In genomic region chr3:95177096-95177495, GRCh38 we compare ENCODE assay signal across 15 cellular contexts.
DNase-seq lines count a peak whose midpoint lies in the region; ATAC-seq lines count a peak whose summit lies in the region.
"Had no signal": no experiment of that assay in that cellular context is flagged by ENCODE, and none has a peak within 500 bp of the region (broad histone marks: within the 10 kb centered on the region; RNA-seq: fewer than 3 reads in every experiment).

No MANE protein-coding gene starts in this region.

- intact Hi-C loops in left colon (cut with DNase I, micrococcal nuclease), result no loop called here

- no peak for DNase-seq in left colon
- DNase-seq in activated T-cell treated with anti-CD3 and anti-CD28 coated beads for 4 hours, result no peak
- DNase-seq in DMS79 treated with DMSO at 0.1 percent for 48 hours (lab: John Stamatoyannopoulos, UW), result no peak
- no peak for DNase-seq in COR-L47 (lab: John Stamatoyannopoulos, UW)
- DNase-seq: ACHN; Calu3; CD4-positive, CD25-positive, alpha-beta regulatory T cell; DMS79; EL; GDM1 had no signal

- peak; percentile 65 for ATAC-seq in GM18867 (IDR thresholded peaks at IDR 0.05; ENCODE audit: unreplicated experiment)
- ATAC-seq in GM19397 (IDR thresholded peaks at IDR 0.05; ENCODE audit: unreplicated experiment), result peak; percentile 90
- peak; percentile 56 for ATAC-seq in HG03066 (IDR thresholded peaks at IDR 0.05; ENCODE audit: low read depth, unreplicated experiment)
- ATAC-seq in left colon, result no peak
- ATAC-seq: HCT116, HepG2 had no signal
